Comparison of ENCODE assay signal across 14 cellular contexts in the genomic region with DNA sequence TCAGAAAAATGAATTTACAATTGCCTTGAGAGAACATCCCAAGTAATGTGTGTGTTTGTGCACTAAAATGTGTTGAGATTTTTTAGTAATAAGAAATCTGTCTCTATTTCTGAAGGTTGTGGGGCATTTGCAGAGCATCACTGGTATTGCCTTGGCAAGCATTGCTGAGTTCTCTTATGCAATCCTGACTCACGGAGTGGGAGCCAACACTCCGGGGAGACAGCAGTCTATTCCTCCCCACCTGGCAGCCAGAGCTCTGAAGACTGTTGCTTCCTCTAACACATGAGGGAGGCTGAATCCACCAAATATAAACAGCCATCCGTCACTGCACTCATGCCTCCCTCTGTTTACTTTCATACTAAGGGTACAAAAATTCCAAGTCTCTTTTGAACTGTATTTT. TPM values are rescaled to one million over a fixed set of nuclear protein-coding genes. Genes with fewer than 3 reads are reported as not detected.
A peak's percentile ranks its signal among the peaks of the same experiment; 100 is the strongest.
DNase-seq lines count a peak whose midpoint lies in the region; ATAC-seq and TF ChIP-seq lines count a peak whose summit lies in the region.
"Had no signal": no experiment of that assay in that cellular context is flagged by ENCODE, and none has a peak within 500 bp of the region (broad histone marks: within the 10 kb centered on the region; RNA-seq: fewer than 3 reads in every experiment).

No MANE protein-coding gene starts in this region.

- peak overlapping the region; percentile 21; the same call in 1 of the 2 replicates for H3K27ac ChIP-seq in RWPE1
- no peak overlapping the region for H3K27ac ChIP-seq in effector memory CD4-positive, alpha-beta T cell (ENCODE audit: insufficient read depth, low read length, poor library complexity, severe bottlenecking)

- no peaks in the 10 kb centered on the region for H3K9me3 ChIP-seq in effector memory CD4-positive, alpha-beta T cell (ENCODE audit: control insufficient read depth, low read length)
- H3K9me3 ChIP-seq: heart left ventricle had no signal

- TF ChIP-seq CTCF in RWPE1 (conservative IDR thresholded peaks at IDR 0.05; ENCODE audit: low read depth) (no peak), fibroblast of the aortic adventitia (IDR thresholded peaks at IDR 0.05; ENCODE audit: insufficient read depth, low read length) (no peak)

- H3K4me3 ChIP-seq in fibroblast of the aortic adventitia (ENCODE audit: low read depth, low read length) = no peak overlapping the region
- no peak overlapping the region for H3K4me3 ChIP-seq in effector memory CD4-positive, alpha-beta T cell (ENCODE audit: insufficient read depth, low read depth, low read length, poor library complexity, severe bottlenecking)
- H3K4me3 ChIP-seq: GM23338, heart left ventricle had no signal

- H3K36me3 ChIP-seq in effector memory CD4-positive, alpha-beta T cell (ENCODE audit: control insufficient read depth, insufficient read depth, low read length) = peaks cover 42% of the 10 kb centered on the region

- no peaks in the 10 kb centered on the region for H3K4me1 ChIP-seq in effector memory CD4-positive, alpha-beta T cell (ENCODE audit: control insufficient read depth, insufficient read depth, low read length, poor library complexity, severe bottlenecking)
- H3K4me1 ChIP-seq: heart left ventricle had no signal

- peak; percentile 80 for DNase-seq in EL
- peak; percentile 73 for DNase-seq in RWPE1 (ENCODE audit: low spot score)
- peak; percentile 85 for DNase-seq in fibroblast of the aortic adventitia (ENCODE audit: low read depth)
- DNase-seq in putamen (ENCODE audit: low spot score) = peak; percentile 53
- no peak for DNase-seq in mesenteric fat pad (ENCODE audit: low spot score)
- DNase-seq in effector memory CD4-positive, alpha-beta T cell = no peak
- DNase-seq in NK-92 treated with Interleukin-12 subunit alpha and Interleukin-12 subunit beta, amount 100 ng/mL, for 24 hours (lab: John Stamatoyannopoulos, UW) = no peak
- DNase-seq: activated CD8-positive, alpha-beta T cell treated with anti-CD3 and anti-CD28 coated beads, Interleukin-2, amount 10 ng/mL, durations not matched to agents 7 days and 5 days; DMS 273 treated with DMSO at 0.1 percent for 48 hours; heart left ventricle; NCI-H2107; stimulated activated CD4-positive, alpha-beta T cell treated with anti-CD3 and anti-CD28 coated beads, Interleukin-2, amount 100 ng/mL, for 48 hours had no signal

- no peaks in the 10 kb centered on the region for H3K27me3 ChIP-seq in effector memory CD4-positive, alpha-beta T cell (replicated peaks; ENCODE audit: control insufficient read depth, insufficient read depth, low read length, poor library complexity, severe bottlenecking)
- H3K27me3 ChIP-seq: heart left ventricle had no signal

- no peak for ATAC-seq in GM19397 (IDR thresholded peaks at IDR 0.05; ENCODE audit: unreplicated experiment)
- ATAC-seq: activated CD8-positive, alpha-beta T cell treated with anti-CD3 and anti-CD28 coated beads, Interleukin-2, amount 10 ng/mL, durations not matched to agents 7 days and 5 days; GM23338 had no signal

- POLR2A ChIA-PET in RWPE1 (lab: Yijun Ruan, JAX; ENCODE audit: low non-redundant PET) = no interaction called here

- CTCF ChIA-PET in RWPE1 (lab: Yijun Ruan, JAX) = no interaction called here

RNA-seq across cellular contexts. Expression of gene CNTD1, which starts 10.6 kb away (rescaled TPM):
- 0.54 TPM in 1 of 2 replicates, not detected in the other for total RNA-seq in fibroblast of the aortic adventitia (ENCODE audit: low replicate concordance)
- total RNA-seq in mesenteric fat pad = not detected
- total RNA-seq: activated CD8-positive, alpha-beta T cell treated with anti-CD3 and anti-CD28 coated beads, Interleukin-2, amount 10 ng/mL, durations not matched to agents 7 days and 5 days; GM23338; heart left ventricle had no signal

RNA-seq across cellular contexts. Expression of gene COA3, which starts 10.7 kb away (rescaled TPM):
- total RNA-seq in fibroblast of the aortic adventitia (ENCODE audit: low replicate concordance) (40.8 and 67.5 TPM in 2 replicates), mesenteric fat pad (56.7 TPM)

RNA-seq across cellular contexts. Expression of gene BECN1, which starts 14.8 kb away (rescaled TPM):
- 72.6 and 99.3 TPM in 2 replicates for total RNA-seq in fibroblast of the aortic adventitia (ENCODE audit: low replicate concordance)
- 82.0 TPM for total RNA-seq in mesenteric fat pad

RNA-seq across cellular contexts. Expression of gene PSME3, which starts 23.9 kb away (rescaled TPM):
- total RNA-seq in fibroblast of the aortic adventitia (ENCODE audit: low replicate concordance) = 86.3 and 101 TPM in 2 replicates
- 144 TPM for total RNA-seq in mesenteric fat pad

RNA-seq across cellular contexts. Expression of gene WNK4, which starts 28.8 kb away (rescaled TPM):
- total RNA-seq in fibroblast of the aortic adventitia (ENCODE audit: low replicate concordance) (0.45 and 3.5 TPM in 2 replicates), mesenteric fat pad (not detected)

Comparison
In these comparisons a context has a peak if more than half of its experiments do, and no peak if none do; other contexts are left out.
1. DNase-seq: peak in EL (single experiment), RWPE1 (single experiment), fibroblast of the aortic adventitia (single experiment) and putamen (single experiment); none in mesenteric fat pad (single experiment), effector memory CD4-positive, alpha-beta T cell (0 of 3) and NK-92 treated with Interleukin-12 subunit alpha and Interleukin-12 subunit beta, amount 100 ng/mL, for 24 hours (single experiment).